Comparison of ENCODE assay signal across 8 cellular contexts in the genomic region with DNA sequence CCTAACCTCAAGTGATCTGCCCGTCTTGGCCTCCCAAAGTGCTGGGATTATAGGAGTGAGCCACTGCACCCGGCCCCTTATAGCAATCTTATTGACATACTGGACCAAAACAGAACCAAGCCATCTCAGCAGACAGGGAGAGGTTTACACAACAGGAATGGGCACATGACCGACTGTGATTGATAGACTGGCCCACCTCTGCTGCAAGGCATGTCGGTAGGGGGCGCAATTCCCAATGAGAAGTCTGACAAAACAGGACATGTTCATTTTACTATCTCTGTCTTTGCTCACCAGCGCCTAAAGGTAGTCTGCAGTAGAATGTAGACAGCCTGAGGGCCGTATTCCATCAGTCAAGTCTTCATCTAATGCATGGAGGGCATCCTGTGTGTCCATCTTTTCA. TPM values are rescaled to one million over a fixed set of nuclear protein-coding genes. Genes with fewer than 3 reads are reported as not detected.
A peak's percentile ranks its signal among the peaks of the same experiment; 100 is the strongest.
DNase-seq lines count a peak whose midpoint lies in the region; ATAC-seq and TF ChIP-seq lines count a peak whose summit lies in the region.

No MANE protein-coding gene starts in this region.

- BruUV-seq in A673 (replicated peaks; lab: Mats Ljungman, UMichigan) = no TSS peak

- H3K79me2 ChIP-seq in MM.1S (ENCODE audit: low read length) = no peaks in the 10 kb centered on the region

- no peak overlapping the region for H3K9ac ChIP-seq in MM.1S (ENCODE audit: low read length)

- DNase-seq in A673 (ENCODE audit: low spot score) (peak; percentile 65), MM.1S (peak; percentile 39), activated T-cell treated with anti-CD3 and anti-CD28 coated beads for 24 hours (ENCODE audit: low read depth) (peak; percentile 27), kidney tubule cell (ENCODE audit: low spot score) (peak; percentile 32), tibial artery (no peak), ascending aorta (ENCODE audit: low spot score in 2 of 2) (no peak)

- peaks cover 20% of the 10 kb centered on the region for H3K27me3 ChIP-seq in A673 (replicated peaks; ENCODE audit: insufficient read depth, low read depth, low read length, poor library complexity)
- H3K27me3 ChIP-seq in MM.1S (replicated peaks; ENCODE audit: insufficient read depth, low read length) = no peaks in the 10 kb centered on the region
- peaks cover 0 to 37% of the 10 kb centered on the region in 2 donors for H3K27me3 ChIP-seq in tibial artery
- H3K27me3 ChIP-seq in ascending aorta = no peaks in the 10 kb centered on the region

- H2AFZ ChIP-seq in MM.1S (ENCODE audit: low read length) = no peak overlapping the region

- no peaks in the 10 kb centered on the region for H3K9me3 ChIP-seq in A673 (ENCODE audit: low read depth, low read length, poor library complexity, severe bottlenecking)
- no peaks in the 10 kb centered on the region for H3K9me3 ChIP-seq in MM.1S (replicated peaks; ENCODE audit: insufficient read depth, low read length)
- H3K9me3 ChIP-seq in tibial artery = no peaks in the 10 kb centered on the region
- no peaks in the 10 kb centered on the region for H3K9me3 ChIP-seq in ascending aorta

- intact Hi-C loops in A673 (cut with micrococcal nuclease; ENCODE audit: unreplicated experiment) = no loop called here
- intact Hi-C loops in tibial artery (cut with DNase I; ENCODE audit: low total_unique reads) = no loop called here
- intact Hi-C loops in ascending aorta (cut with DNase I) = no loop called here

- H3K4me1 ChIP-seq in A673 (ENCODE audit: insufficient read depth, low read length, poor library complexity, severe bottlenecking) (no peaks in the 10 kb centered on the region), MM.1S (ENCODE audit: low read length) (no peaks in the 10 kb centered on the region), tibial artery (peaks cover 0 to 9% (median 7%) of the 10 kb centered on the region in 4 donors), ascending aorta (no peaks in the 10 kb centered on the region)

- no peaks in the 10 kb centered on the region for H3K9me2 ChIP-seq in MM.1S (replicated peaks; ENCODE audit: insufficient read depth, low read length)

- no peak overlapping the region for H3K27ac ChIP-seq in A673 (ENCODE audit: low read depth, low read length, poor library complexity, severe bottlenecking)
- H3K27ac ChIP-seq in MM.1S (ENCODE audit: low read length) = no peak overlapping the region
- no peak overlapping the region for H3K27ac ChIP-seq in tibial artery
- H3K27ac ChIP-seq in ascending aorta = no peak overlapping the region

- H3K4me2 ChIP-seq in MM.1S (ENCODE audit: low read depth, low read length) = no peak overlapping the region

- CTCF ChIA-PET in A673 (lab: Charles Lee) = no interaction called here

- H3K4me3 ChIP-seq in A673 (ENCODE audit: low read depth, low read length, poor library complexity, severe bottlenecking) (no peak overlapping the region), MM.1S (ENCODE audit: low read length) (no peak overlapping the region), tibial artery (no peak overlapping the region), ascending aorta (no peak overlapping the region)

- H3F3A ChIP-seq in MM.1S (ENCODE audit: insufficient read depth, low read length) = peaks cover 4% of the 10 kb centered on the region; the same call in 1 of the 2 replicates

- POLR2A ChIA-PET in A673 (lab: Charles Lee; ENCODE audit: low non-redundant PET) = no interaction called here

- ATAC-seq in GM18858 (IDR thresholded peaks at IDR 0.05; ENCODE audit: unreplicated experiment) = peak; percentile 35
- no peak for ATAC-seq in HG02870 (IDR thresholded peaks at IDR 0.05; ENCODE audit: unreplicated experiment)

- H4K20me1 ChIP-seq in MM.1S (ENCODE audit: insufficient read depth, low read length) = no peaks in the 10 kb centered on the region

- H3K36me3 ChIP-seq in A673 (ENCODE audit: insufficient read depth, low read length, poor library complexity, severe bottlenecking) (no peaks in the 10 kb centered on the region), MM.1S (replicated peaks; ENCODE audit: insufficient read depth, low read length) (no peaks in the 10 kb centered on the region), tibial artery (no peaks in the 10 kb centered on the region), ascending aorta (no peaks in the 10 kb centered on the region)

- peak; percentile 69 for TF ChIP-seq CTCF in A673 (conservative IDR thresholded peaks at IDR 0.05; ENCODE audit: low read depth, low read length)
- peak; percentile 70 for TF ChIP-seq CTCF in MM.1S (IDR thresholded peaks at IDR 0.05; ENCODE audit: low read length)
- TF ChIP-seq CTCF in tibial artery (IDR thresholded peaks at IDR 0.05) = peak in 1 of 2 experiments; percentile 7
- peak in 1 of 3 experiments; percentile 6 for TF ChIP-seq CTCF in ascending aorta (IDR thresholded peaks at IDR 0.05)

RNA-seq across cellular contexts. Expression of a gene that starts 2.0 kb away (rescaled TPM):
- total RNA-seq in A673 (2021) = not detected in 2 replicates
- not detected for total RNA-seq in ascending aorta

Comparison
In these comparisons a context has a peak if more than half of its experiments do, and no peak if none do; other contexts are left out.
1. DNase-seq: peak in A673 (single experiment), MM.1S (single experiment), activated T-cell treated with anti-CD3 and anti-CD28 coated beads for 24 hours (single experiment) and kidney tubule cell (single experiment); none in tibial artery (0 of 2) and ascending aorta (0 of 2).